In genomic region chr20:33388268-33388667, GRCh38 we compare ENCODE assay signal across 8 cellular contexts.
"Had no signal": no experiment of that assay in that cellular context is flagged by ENCODE, and none has a peak within 500 bp of the region (broad histone marks: within the 10 kb centered on the region; RNA-seq: fewer than 3 reads in every experiment).

No MANE protein-coding gene starts in this region.

- ATAC-seq: GM23338 had no signal

- H2AFZ ChIP-seq: GM23338 had no signal

- H3K4me1 Mint-ChIP-seq: GM23338, H9 had no signal

- H3K4me3 ChIP-seq: GM23338 had no signal

- DNase-seq: H9, HCEC 1CT, IMR-90, KBM-7 had no signal

- FAIRE-seq: H1, H54 had no signal

- H3K27ac ChIP-seq: HL-60 had no signal

- H3K4me2 ChIP-seq: GM23338 had no signal

- H3K27ac Mint-ChIP-seq: GM23338, H9 had no signal

- H3K4me3 Mint-ChIP-seq: GM23338, H9 had no signal
